In the genomic region with DNA sequence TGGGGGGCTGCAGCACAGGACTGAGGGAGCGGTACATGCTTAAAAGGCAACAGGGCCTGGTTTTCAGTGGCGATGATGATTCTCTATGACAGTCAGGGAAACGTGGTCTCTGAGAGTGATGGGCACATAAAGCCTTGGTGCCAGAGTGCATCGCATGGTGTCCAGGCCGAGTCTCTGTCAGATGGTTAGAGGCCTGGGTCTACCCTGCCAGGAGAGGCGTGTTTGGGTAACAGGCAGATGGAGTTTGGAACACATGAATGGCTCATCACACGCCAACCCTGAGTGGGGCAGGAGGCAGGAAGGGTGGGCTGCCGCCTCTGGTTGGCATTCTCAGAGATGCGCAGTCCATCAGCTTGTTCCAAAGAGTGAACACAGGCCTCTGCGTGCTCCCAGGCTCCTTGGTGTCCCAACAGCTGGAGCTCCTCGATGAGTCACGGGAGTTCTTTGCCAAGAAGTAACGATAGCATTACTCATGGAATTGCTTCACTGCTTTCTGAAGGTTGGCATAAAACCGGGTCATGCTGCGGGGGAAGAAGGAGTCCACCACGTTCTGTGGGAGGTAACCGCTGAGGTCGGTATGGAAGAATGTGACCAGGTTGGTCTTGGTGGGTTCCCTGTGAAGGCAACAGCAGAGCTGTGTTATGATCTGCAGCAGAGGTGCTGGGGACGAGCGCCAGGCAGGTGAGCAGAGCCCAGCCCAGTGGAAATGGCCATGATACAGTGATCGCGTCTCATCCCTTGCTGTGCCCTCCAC, we compare ENCODE assay signal across 1 cellular context.
TF ChIP-seq lines count a peak whose summit lies in the region.

No MANE protein-coding gene starts in this region.

TF ChIP-seq in WTC11, 78 proteins besides CTCF, POLR2A, EP300 and RAD21 (continued from another document):
- TF ChIP-seq E2F1 (CRISPR knock-in tag; IDR thresholded peaks at IDR 0.05) (no peak), NR2C2 (CRISPR knock-in tag; IDR thresholded peaks at IDR 0.05) (no peak), MXD4 (CRISPR knock-in tag; IDR thresholded peaks at IDR 0.05; ENCODE audit: borderline replicate concordance) (no peak), CREM (CRISPR knock-in tag; IDR thresholded peaks at IDR 0.05) (no peak), ATF1 (CRISPR knock-in tag; IDR thresholded peaks at IDR 0.05) (no peak)
- TF ChIP-seq, protein P1, sequence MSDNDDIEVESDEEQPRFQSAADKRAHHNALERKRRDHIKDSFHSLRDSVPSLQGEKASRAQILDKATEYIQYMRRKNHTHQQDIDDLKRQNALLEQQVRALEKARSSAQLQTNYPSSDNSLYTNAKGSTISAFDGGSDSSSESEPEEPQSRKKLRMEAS (CRISPR knock-in tag; IDR thresholded peaks at IDR 0.05), result no peak
